8 cellular contexts compared by ENCODE assay signal in genomic region chr17:75785016-75785769, GRCh38.
DNase-seq lines count a peak whose midpoint lies in the region; ATAC-seq lines count a peak whose summit lies in the region.

No MANE protein-coding gene starts in this region.

- peak; percentile 55 for ATAC-seq in HG02870 (IDR thresholded peaks at IDR 0.05; ENCODE audit: unreplicated experiment)

- DNase-seq in activated CD4-positive, CD25-positive, alpha-beta regulatory T cell (lab: John Stamatoyannopoulos, UW), result peak; percentile 86 to 96 (median 90)
- DNase-seq in activated CD4-positive, CD25-positive, alpha-beta regulatory T cell treated with anti-CD3 and anti-CD28 coated beads, Interleukin-2, amount 50 U/mL, for 72 hours, result no peak
- DNase-seq in NCI-H2029 treated with DMSO at 0.1 percent for 48 hours (lab: John Stamatoyannopoulos, UW), result peak; percentile 63
- peak; percentile 98 for DNase-seq in UCSD-AML1 (lab: John Stamatoyannopoulos, UW; ENCODE audit: unreplicated experiment)
- DNase-seq in cerebellar cortex (ENCODE audit: low spot score), result peak; percentile 83
- DNase-seq in kidney tubule cell (ENCODE audit: low spot score), result peak; percentile 93
- DNase-seq in stimulated activated CD4-positive, alpha-beta T cell treated with anti-CD3 and anti-CD28 coated beads, Interleukin-15, amount 100 ng/mL, for 48 hours (ENCODE audit: low read depth in 2 of 2), result peak; percentile 85 to 86
